Comparison of ENCODE assay signal across 35 cellular contexts in genomic region chr6:112370946-112371345, GRCh38. TPM values are rescaled to one million over a fixed set of nuclear protein-coding genes. Genes with fewer than 3 reads are reported as not detected.
"Had no signal": no experiment of that assay in that cellular context is flagged by ENCODE, and none has a peak within 500 bp of the region (broad histone marks: within the 10 kb centered on the region; RNA-seq: fewer than 3 reads in every experiment).

No MANE protein-coding gene starts in this region.

- H3K4me3 ChIP-seq: PC-9 had no signal

- H3K27ac Mint-ChIP-seq: activated B cell treated with CpG ODN at 0.5 μM for 24 hours; activated CD4-positive, alpha-beta memory T cell treated with anti-CD3 and anti-CD28 coated beads, Interleukin-2, amount 10 ng/mL, durations not matched to agents 7 days and 5 days; activated CD8-positive, alpha-beta memory T cell treated with anti-CD3 and anti-CD28 coated beads, Interleukin-2, amount 10 ng/mL, durations not matched to agents 7 days and 5 days; activated naive CD8-positive, alpha-beta T cell treated with anti-CD3 and anti-CD28 coated beads for 36 hours had no signal

- H3K9me3 Mint-ChIP-seq: activated B cell treated with CpG ODN at 0.5 μM for 24 hours; activated CD4-positive, alpha-beta memory T cell treated with anti-CD3 and anti-CD28 coated beads, Interleukin-2, amount 10 ng/mL, durations not matched to agents 7 days and 5 days; activated naive CD8-positive, alpha-beta T cell treated with anti-CD3 and anti-CD28 coated beads for 36 hours had no signal

- H2AFZ ChIP-seq: PC-9 had no signal

- H3K4me1 Mint-ChIP-seq: activated B cell treated with CpG ODN at 0.5 μM for 24 hours; activated CD4-positive, alpha-beta memory T cell treated with anti-CD3 and anti-CD28 coated beads, Interleukin-2, amount 10 ng/mL, durations not matched to agents 7 days and 5 days; activated CD8-positive, alpha-beta memory T cell treated with anti-CD3 and anti-CD28 coated beads, Interleukin-2, amount 10 ng/mL, durations not matched to agents 7 days and 5 days; activated naive CD8-positive, alpha-beta T cell treated with anti-CD3 and anti-CD28 coated beads for 36 hours had no signal

- DNase-seq: activated B cell treated with CpG ODN at 0.5 μM for 24 hours; activated CD4-positive, alpha-beta memory T cell treated with anti-CD3 and anti-CD28 coated beads, Interleukin-2, amount 10 ng/mL, durations not matched to agents 7 days and 5 days; activated CD4-positive, alpha-beta T cell treated with anti-CD3 and anti-CD28 coated beads for 4 hours; activated CD4-positive, alpha-beta T cell treated with anti-CD3 and anti-CD28 coated beads, Interleukin-2, amount 50 U/mL, for 1 hour; activated CD4-positive, CD25-positive, alpha-beta regulatory T cell treated with anti-CD3 and anti-CD28 coated beads, Interleukin-2, amount 50 U/mL, for 72 hours; activated CD8-positive, alpha-beta memory T cell treated with anti-CD3 and anti-CD28 coated beads for 24 hours; activated CD8-positive, alpha-beta memory T cell treated with anti-CD3 and anti-CD28 coated beads, Interleukin-2, amount 10 ng/mL, durations not matched to agents 7 days and 5 days; activated CD8-positive, alpha-beta memory T cell treated with anti-CD3 and anti-CD28 coated beads, Interleukin-2, amount 50 U/mL, for 48 hours; activated effector memory CD4-positive, alpha-beta T cell treated with Interleukin-2 at 50 U/mL for 16 hours; activated naive CD4-positive, alpha-beta T cell; activated naive CD4-positive, alpha-beta T cell treated with anti-CD3 and anti-CD28 coated beads, Interleukin-2, amount 50 U/mL, for 16 hours; activated naive CD8-positive, alpha-beta T cell treated with anti-CD3 and anti-CD28 coated beads for 36 hours; activated T-cell treated with anti-CD3 and anti-CD28 coated beads, Interleukin-2, amount 50 U/mL, for 48 hours; amniotic stem cell; aorta; brain microvascular endothelial cell; central memory CD4-positive, alpha-beta T cell; MM.1S; MV-4-11; NCI-H1092; NCI-H1436 treated with DMSO at 0.1 percent for 48 hours; NCI-H1694 treated with DMSO at 0.1 percent for 48 hours; NCI-H2029; NCI-H345; NCI-H524 treated with DMSO at 0.1 percent for 48 hours; PC-9; Right ventricle myocardium superior; SW 1271; T-helper 1 cell; T-helper 2 cell; T-helper 9 cell had no signal

- H3K36me3 Mint-ChIP-seq: activated CD8-positive, alpha-beta memory T cell treated with anti-CD3 and anti-CD28 coated beads, Interleukin-2, amount 10 ng/mL, durations not matched to agents 7 days and 5 days; activated naive CD8-positive, alpha-beta T cell treated with anti-CD3 and anti-CD28 coated beads for 36 hours had no signal

- H3K27ac ChIP-seq: brain microvascular endothelial cell, PC-9, VCaP had no signal

- H3K4me2 ChIP-seq: PC-9 had no signal

- H3K4me3 Mint-ChIP-seq: activated B cell treated with CpG ODN at 0.5 μM for 24 hours; activated CD4-positive, alpha-beta memory T cell treated with anti-CD3 and anti-CD28 coated beads, Interleukin-2, amount 10 ng/mL, durations not matched to agents 7 days and 5 days; activated CD8-positive, alpha-beta memory T cell treated with anti-CD3 and anti-CD28 coated beads, Interleukin-2, amount 10 ng/mL, durations not matched to agents 7 days and 5 days; activated naive CD8-positive, alpha-beta T cell treated with anti-CD3 and anti-CD28 coated beads for 36 hours had no signal

- H3K36me3 ChIP-seq: brain microvascular endothelial cell had no signal

- H3K27me3 ChIP-seq: brain microvascular endothelial cell had no signal

RNA-seq across cellular contexts. Expression of gene RFPL4B, which starts 23.8 kb away (rescaled TPM):
- total RNA-seq: activated B cell treated with CpG ODN at 0.5 μM for 24 hours; activated CD4-positive, alpha-beta memory T cell treated with anti-CD3 and anti-CD28 coated beads, Interleukin-2, amount 10 ng/mL, durations not matched to agents 7 days and 5 days; activated CD8-positive, alpha-beta memory T cell treated with anti-CD3 and anti-CD28 coated beads, Interleukin-2, amount 10 ng/mL, durations not matched to agents 7 days and 5 days; activated naive CD8-positive, alpha-beta T cell treated with anti-CD3 and anti-CD28 coated beads for 36 hours; LHCN-M2; NCI-H460; OCI-LY7; Right ventricle myocardium superior had no signal
- polyA plus RNA-seq: aorta had no signal
